19 cellular contexts compared by ENCODE assay signal in genomic region chr10:61964949-61965693, GRCh38.
DNase-seq lines count a peak whose midpoint lies in the region; ATAC-seq and TF ChIP-seq lines count a peak whose summit lies in the region.
"Had no signal": no experiment of that assay in that cellular context is flagged by ENCODE, and none has a peak within 500 bp of the region (broad histone marks: within the 10 kb centered on the region; RNA-seq: fewer than 3 reads in every experiment).

No MANE protein-coding gene starts in this region.

- H3K4me1 ChIP-seq in esophagus muscularis mucosa: peaks cover 18 to 37% (median 29%) of the 10 kb centered on the region in 4 donors

- H3K27ac Mint-ChIP-seq in activated naive CD4-positive, alpha-beta T cell treated with anti-CD3 and anti-CD28 coated beads, Interleukin-2, amount 50 U/mL, for 24 hours: no peak overlapping the region
- H3K27ac Mint-ChIP-seq in stimulated activated memory B cell treated with anti-CD40 and anti-IgM and Interleukin-4, amounts not matched to agents 10 μg/mL and 1 μg/mL and 100 μg/mL, for 72 hours: no peak overlapping the region

- WGBS in esophagus muscularis mucosa: 76% methylated on average over 7 of the region's 7 CpGs

- TF ChIP-seq CTCF in esophagus muscularis mucosa (IDR thresholded peaks at IDR 0.05): no peak

- no peak for TF ChIP-seq POLR2A in esophagus muscularis mucosa (IDR thresholded peaks at IDR 0.05; ENCODE audit: low read depth)

- H3K36me3 ChIP-seq in esophagus muscularis mucosa: no peaks in the 10 kb centered on the region
- H3K36me3 ChIP-seq: WERI-Rb-1 had no signal

- no peaks in the 10 kb centered on the region for H3K9me3 ChIP-seq in esophagus muscularis mucosa

- peak overlapping the region; percentile 23 for H3K4me3 Mint-ChIP-seq in activated naive CD4-positive, alpha-beta T cell treated with anti-CD3 and anti-CD28 coated beads, Interleukin-2, amount 50 U/mL, for 24 hours
- peak overlapping the region; percentile 14 for H3K4me3 Mint-ChIP-seq in stimulated activated memory B cell treated with anti-CD40 and anti-IgM and Interleukin-4, amounts not matched to agents 10 μg/mL and 1 μg/mL and 100 μg/mL, for 72 hours

- H3K9me3 Mint-ChIP-seq in activated naive CD4-positive, alpha-beta T cell treated with anti-CD3 and anti-CD28 coated beads, Interleukin-2, amount 50 U/mL, for 24 hours: no peaks in the 10 kb centered on the region
- H3K9me3 Mint-ChIP-seq in stimulated activated memory B cell treated with anti-CD40 and anti-IgM and Interleukin-4, amounts not matched to agents 10 μg/mL and 1 μg/mL and 100 μg/mL, for 72 hours: no peaks in the 10 kb centered on the region

- in situ Hi-C loops in ACHN (cut with HindIII; ENCODE audit: low pct_ligation_motif_present, low pct_unique_long_range_greater_than_20kb, low sequenced_read_pairs): no loop called here

- H3K4me1 Mint-ChIP-seq in activated naive CD4-positive, alpha-beta T cell treated with anti-CD3 and anti-CD28 coated beads, Interleukin-2, amount 50 U/mL, for 24 hours: peaks cover 78% of the 10 kb centered on the region
- peaks cover 71% of the 10 kb centered on the region for H3K4me1 Mint-ChIP-seq in stimulated activated memory B cell treated with anti-CD40 and anti-IgM and Interleukin-4, amounts not matched to agents 10 μg/mL and 1 μg/mL and 100 μg/mL, for 72 hours

- no peak for ATAC-seq in stimulated activated memory B cell treated with anti-CD40 and anti-IgM and Interleukin-4, amounts not matched to agents 10 μg/mL and 1 μg/mL and 100 μg/mL, for 72 hours
- ATAC-seq: esophagus mucosa, K562 had no signal

- no peak for DNase-seq in activated naive CD4-positive, alpha-beta T cell (lab: John Stamatoyannopoulos, UW)
- DNase-seq in LoVo (ENCODE audit: low spot score): peak; percentile 19
- no peak for DNase-seq in esophagus muscularis mucosa (ENCODE audit: extremely low spot score)
- DNase-seq in HuH-7.5 (ENCODE audit: low spot score): no peak
- DNase-seq in A172 (ENCODE audit: low spot score): no peak
- no peak for DNase-seq in ACHN
- DNase-seq: activated effector memory CD4-positive, alpha-beta T cell treated with anti-CD3 and anti-CD28 coated beads, Interleukin-2, amount 50 U/mL, for 16 hours; AML-193; caudate nucleus; HCEC 1CT; mesendoderm; NCI-H1930; NK-92 treated with Interleukin-12 subunit alpha and Interleukin-12 subunit beta, amount 100 ng/mL, for 24 hours; posterior cingulate gyrus; WERI-Rb-1 had no signal

- no peaks in the 10 kb centered on the region for H3K27me3 ChIP-seq in esophagus muscularis mucosa

- H3K27ac ChIP-seq in esophagus muscularis mucosa (replicated peaks in 1 of 4): peak overlapping the region; percentile 58 to 66 (median 64)
- H3K27ac ChIP-seq: WERI-Rb-1 had no signal

- TF ChIP-seq EP300 in esophagus muscularis mucosa (IDR thresholded peaks at IDR 0.05): no peak

- no peaks in the 10 kb centered on the region for H3K27me3 Mint-ChIP-seq in activated naive CD4-positive, alpha-beta T cell treated with anti-CD3 and anti-CD28 coated beads, Interleukin-2, amount 50 U/mL, for 24 hours
- no peaks in the 10 kb centered on the region for H3K27me3 Mint-ChIP-seq in stimulated activated memory B cell treated with anti-CD40 and anti-IgM and Interleukin-4, amounts not matched to agents 10 μg/mL and 1 μg/mL and 100 μg/mL, for 72 hours

- H3K4me3 ChIP-seq in esophagus muscularis mucosa: no peak overlapping the region
- H3K4me3 ChIP-seq: K562 had no signal

- H3K36me3 Mint-ChIP-seq in activated naive CD4-positive, alpha-beta T cell treated with anti-CD3 and anti-CD28 coated beads, Interleukin-2, amount 50 U/mL, for 24 hours: peaks cover 33% of the 10 kb centered on the region
- H3K36me3 Mint-ChIP-seq in stimulated activated memory B cell treated with anti-CD40 and anti-IgM and Interleukin-4, amounts not matched to agents 10 μg/mL and 1 μg/mL and 100 μg/mL, for 72 hours: peaks cover 68% of the 10 kb centered on the region

- intact Hi-C loops in esophagus muscularis mucosa (cut with DNase I): no loop called here
